In the genomic region with DNA sequence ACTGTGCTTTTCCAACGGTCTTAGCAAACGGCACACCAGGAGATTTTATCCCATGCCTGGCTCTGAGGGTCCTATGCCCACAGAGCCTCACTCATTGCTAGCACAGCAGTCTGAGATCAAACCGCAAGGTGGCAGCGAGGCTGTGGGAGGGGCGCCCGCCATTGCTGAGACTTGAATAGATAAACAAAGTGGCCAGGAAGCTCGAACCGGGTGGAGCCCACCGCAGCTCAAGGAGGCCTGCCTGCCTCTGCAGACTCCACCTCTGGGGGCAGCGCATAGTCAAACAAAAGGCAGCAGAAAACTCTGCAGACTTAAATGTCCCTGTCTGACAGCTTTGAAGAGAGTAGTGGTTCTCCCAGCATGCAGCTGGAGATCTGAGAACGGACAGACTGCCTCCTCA, we compare ENCODE assay signal across 7 cellular contexts. TPM values are rescaled to one million over a fixed set of nuclear protein-coding genes. Genes with fewer than 3 reads are reported as not detected.
DNase-seq lines count a peak whose midpoint lies in the region; ATAC-seq and TF ChIP-seq lines count a peak whose summit lies in the region.
"Not testable (repeated sequence)": the region's sequence is repeated elsewhere in the genome, so short reads cannot be mapped to it uniquely, and the experiment has no call there.

No MANE protein-coding gene starts in this region.

- intact Hi-C loops in natural killer cell (cut with micrococcal nuclease), result not testable (repeated sequence)

- in situ Hi-C loops in brain microvascular endothelial cell (cut with HindIII; ENCODE audit: low pct_ligation_motif_present, low sequenced_read_pairs), result not testable (repeated sequence)

- not testable (repeated sequence) for ATAC-seq in activated T-cell treated with anti-CD3 and anti-CD28 coated beads, Interleukin-2, amount 50 U/mL, for 4 hours; natural killer cell

- H3K9me3 Mint-ChIP-seq in activated T-cell treated with anti-CD3 and anti-CD28 coated beads, Interleukin-2, amount 50 U/mL, for 4 hours; natural killer cell: not testable (repeated sequence)

- H3K9me3 ChIP-seq in Peyer's patch, result not testable (repeated sequence)

- H3K4me1 Mint-ChIP-seq in activated T-cell treated with anti-CD3 and anti-CD28 coated beads, Interleukin-2, amount 50 U/mL, for 4 hours (ENCODE audit: low read depth), result peaks cover 69% of the 10 kb centered on the region
- not testable (repeated sequence) for H3K4me1 Mint-ChIP-seq in natural killer cell

- H3K27ac Mint-ChIP-seq in natural killer cell, result not testable (repeated sequence)

- H3K27me3 Mint-ChIP-seq in activated T-cell treated with anti-CD3 and anti-CD28 coated beads, Interleukin-2, amount 50 U/mL, for 4 hours (ENCODE audit: low read depth); natural killer cell (ENCODE audit: low read depth in 2 of 2): not testable (repeated sequence)

- not testable (repeated sequence) for TF ChIP-seq POLR2A in Peyer's patch (IDR thresholded peaks at IDR 0.05)

- H3K4me1 ChIP-seq in Peyer's patch, result not testable (repeated sequence)

- not testable (repeated sequence) for H3K36me3 ChIP-seq in Peyer's patch; brain microvascular endothelial cell (replicated peaks)

- not testable (repeated sequence) for H3K27me3 ChIP-seq in Peyer's patch; brain microvascular endothelial cell (replicated peaks)

- TF ChIP-seq CTCF in Peyer's patch (IDR thresholded peaks at IDR 0.05) (peak in 1 of 6 experiments; percentile 16), brain microvascular endothelial cell (IDR thresholded peaks at IDR 0.05; ENCODE audit: low read depth, low read length, missing control alignments) (peak; percentile 13)
- TF ChIP-seq CTCF in natural killer cell (IDR thresholded peaks at IDR 0.05), result not testable (repeated sequence)

- H3K27ac ChIP-seq in Peyer's patch, brain microvascular endothelial cell: not testable (repeated sequence)

- peak overlapping the region; percentile 37 for H3K4me3 Mint-ChIP-seq in activated T-cell treated with anti-CD3 and anti-CD28 coated beads, Interleukin-2, amount 50 U/mL, for 4 hours
- not testable (repeated sequence) for H3K4me3 Mint-ChIP-seq in natural killer cell

- peak; percentile 29 for DNase-seq in H4 (ENCODE audit: low spot score)
- DNase-seq in Peyer's patch, result peak in 2 of 3 donors; percentile 70 to 76
- peak; percentile 14 to 36 for DNase-seq in activated CD4-positive, alpha-beta T cell treated with anti-CD3 and anti-CD28 coated beads for 4 hours
- DNase-seq in activated T-cell treated with anti-CD3 and anti-CD28 coated beads, Interleukin-2, amount 50 U/mL, for 4 hours, result peak; percentile 37
- DNase-seq in brain microvascular endothelial cell, result not testable (repeated sequence)
- DNase-seq in natural killer cell, result peak; percentile 18
- peak; percentile 33 to 65 for DNase-seq in stimulated activated CD8-positive, alpha-beta memory T cell treated with anti-CD3 and anti-CD28 coated beads, Interleukin-15, amount 100 ng/mL, for 48 hours (ENCODE audit: low read depth in 2 of 2)

- H3K4me3 ChIP-seq in Peyer's patch; brain microvascular endothelial cell (ENCODE audit: low read depth, low read length): not testable (repeated sequence)

- H3K36me3 Mint-ChIP-seq in activated T-cell treated with anti-CD3 and anti-CD28 coated beads, Interleukin-2, amount 50 U/mL, for 4 hours (ENCODE audit: insufficient read depth); natural killer cell: not testable (repeated sequence)

RNA-seq across cellular contexts. Expression of gene KIF2A, which starts 14.2 kb away (rescaled TPM):
- total RNA-seq in H4 (2014; rRNA removed; shearing (Covaris generic)), result 26.4 and 41.3 TPM in 2 replicates
- total RNA-seq in Peyer's patch (10 to 100 TPM; 38.3 to 71.8 (median 41.6) TPM), natural killer cell (10 to 100 TPM; 80.4 to 95.2 (median 80.6) TPM)
- 100 to 1,000 TPM; 103 to 125 (median 125) TPM for total RNA-seq in activated T-cell treated with anti-CD3 and anti-CD28 coated beads, Interleukin-2, amount 50 U/mL, for 4 hours
